21 cellular contexts compared by ENCODE assay signal in the genomic region with DNA sequence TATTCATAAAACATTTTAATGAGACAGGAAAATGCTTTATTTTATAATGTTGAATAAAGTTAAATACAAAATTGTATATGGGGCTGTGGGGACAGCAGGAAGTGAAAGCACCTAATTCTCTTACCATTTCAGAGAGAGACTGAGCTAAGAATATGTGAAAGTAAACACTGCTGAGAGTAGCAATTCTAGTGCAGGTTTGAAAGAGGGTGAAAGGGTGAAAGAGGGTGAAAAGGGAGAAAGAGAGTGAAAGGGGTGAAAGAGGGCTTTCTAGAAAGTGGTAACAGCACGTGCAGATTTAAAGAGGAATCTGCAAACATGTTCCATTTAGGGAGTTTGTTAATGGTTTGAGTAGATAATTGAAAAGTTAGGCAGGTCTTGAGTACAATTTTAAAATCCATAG.
A peak's percentile ranks its signal among the peaks of the same experiment; 100 is the strongest.
DNase-seq lines count a peak whose midpoint lies in the region; ATAC-seq lines count a peak whose summit lies in the region.
"Had no signal": no experiment of that assay in that cellular context is flagged by ENCODE, and none has a peak within 500 bp of the region (broad histone marks: within the 10 kb centered on the region; RNA-seq: fewer than 3 reads in every experiment).

No MANE protein-coding gene starts in this region.

- no peak overlapping the region for H3K27ac Mint-ChIP-seq in activated T-helper 1 cell treated with anti-CD3 and anti-CD28 coated beads, Interleukin-12 subunit alpha, Interleukin-12 subunit beta, Interleukin-2, Interleukin-4 antibody, amounts not matched to agents 30 ng/mL and 10 ng/mL and 1 ng/mL, durations not matched to agents 14 hours and 24 hours and 36 hours
- H3K27ac Mint-ChIP-seq: activated naive CD8-positive, alpha-beta T cell treated with anti-CD3 and anti-CD28 coated beads for 36 hours; activated T-cell treated with anti-CD3 and anti-CD28 coated beads, Interleukin-2, amount 50 U/mL, for 72 hours had no signal

- ATAC-seq in GM18498 (IDR thresholded peaks at IDR 0.05; ENCODE audit: unreplicated experiment) = peak; percentile 74
- peak; percentile 76 for ATAC-seq in GM19395 (IDR thresholded peaks at IDR 0.05; ENCODE audit: unreplicated experiment)
- peak; percentile 94 for ATAC-seq in HG02870 (IDR thresholded peaks at IDR 0.05; ENCODE audit: unreplicated experiment)
- no peak for ATAC-seq in aorta (ENCODE audit: low FRiP score)
- ATAC-seq: activated T-cell treated with anti-CD3 and anti-CD28 coated beads, Interleukin-2, amount 50 U/mL, for 72 hours; body of pancreas; gastroesophageal sphincter had no signal

- H3K9me3 Mint-ChIP-seq in activated T-helper 1 cell treated with anti-CD3 and anti-CD28 coated beads, Interleukin-12 subunit alpha, Interleukin-12 subunit beta, Interleukin-2, Interleukin-4 antibody, amounts not matched to agents 30 ng/mL and 10 ng/mL and 1 ng/mL, durations not matched to agents 14 hours and 24 hours and 36 hours = peaks cover 6% of the 10 kb centered on the region

- H3K9me3 ChIP-seq in Karpas-422 (ENCODE audit: low read length) (no peaks in the 10 kb centered on the region), aorta (ENCODE audit: control insufficient read depth, low read length) (no peaks in the 10 kb centered on the region)
- H3K9me3 ChIP-seq: body of pancreas, esophagus squamous epithelium, gastroesophageal sphincter, stomach had no signal

- no peak overlapping the region for H3K9ac ChIP-seq in Karpas-422 (ENCODE audit: low read length)
- H3K9ac ChIP-seq: KMS-11 had no signal

- DNase-seq in NAMALWA (ENCODE audit: low spot score) (peak; percentile 24), Karpas-422 (no peak), SW480 (ENCODE audit: low spot score) (no peak), aorta (no peak)
- DNase-seq in activated T-helper 1 cell treated with anti-CD3 and anti-CD28 coated beads, Interleukin-12 subunit alpha, Interleukin-12 subunit beta, Interleukin-2, Interleukin-4 antibody, amounts not matched to agents 30 ng/mL and 10 ng/mL and 1 ng/mL, durations not matched to agents 14 hours and 24 hours and 36 hours (ENCODE audit: low spot score) = no peak
- DNase-seq: activated CD8-positive, alpha-beta memory T cell treated with anti-CD3 and anti-CD28 coated beads for 24 hours; activated naive CD8-positive, alpha-beta T cell treated with anti-CD3 and anti-CD28 coated beads for 36 hours; activated T-cell treated with anti-CD3 and anti-CD28 coated beads, Interleukin-2, amount 50 U/mL, for 72 hours; body of pancreas; esophagus squamous epithelium; naive B cell; NCI-H1092; NCI-H2081; stomach; trophoblast cell had no signal

- no peak overlapping the region for H2AFZ ChIP-seq in Karpas-422 (ENCODE audit: low read length)

- H3K4me1 ChIP-seq in Karpas-422 (ENCODE audit: low read length) = no peaks in the 10 kb centered on the region
- no peaks in the 10 kb centered on the region for H3K4me1 ChIP-seq in aorta (ENCODE audit: control insufficient read depth in 1 of 2, insufficient read depth in 2 of 2, low read length in 2 of 2)
- H3K4me1 ChIP-seq: body of pancreas, esophagus squamous epithelium, gastroesophageal sphincter, stomach had no signal

- no peaks in the 10 kb centered on the region for H3K9me2 ChIP-seq in Karpas-422 (replicated peaks; ENCODE audit: insufficient read depth, low read length)

- H3K79me2 ChIP-seq in Karpas-422 (ENCODE audit: low read length) = no peaks in the 10 kb centered on the region

- intact Hi-C loops in activated T-helper 1 cell treated with anti-CD3 and anti-CD28 coated beads, Interleukin-12 subunit alpha, Interleukin-12 subunit beta, Interleukin-2, Interleukin-4 antibody, amounts not matched to agents 30 ng/mL and 10 ng/mL and 1 ng/mL, durations not matched to agents 14 hours and 24 hours and 36 hours (cut with micrococcal nuclease) = no loop called here
- intact Hi-C loops in aorta (cut with DNase I) = no loop called here

- H3K36me3 ChIP-seq in Karpas-422 (ENCODE audit: insufficient read depth, low read length) = no peaks in the 10 kb centered on the region
- no peaks in the 10 kb centered on the region for H3K36me3 ChIP-seq in aorta (ENCODE audit: control insufficient read depth in 1 of 2, insufficient read depth in 2 of 2, low read length in 1 of 2)
- H3K36me3 ChIP-seq: esophagus squamous epithelium, gastroesophageal sphincter, stomach had no signal

- no peaks in the 10 kb centered on the region for H4K20me1 ChIP-seq in Karpas-422 (ENCODE audit: insufficient read depth, low read depth, low read length)

- 27 to 29% methylated on average over 1 of the region's 1 CpG for WGBS in aorta, 2 donors

- no peak overlapping the region for H3K27ac ChIP-seq in Karpas-422 (ENCODE audit: low read length)
- no peak overlapping the region for H3K27ac ChIP-seq in aorta (ENCODE audit: low read depth in 1 of 2, low read length in 2 of 2)
- H3K27ac ChIP-seq: body of pancreas, C4-2B, esophagus squamous epithelium, gastroesophageal sphincter, KMS-11, stomach had no signal

- no peak overlapping the region for H3K4me3 Mint-ChIP-seq in activated T-helper 1 cell treated with anti-CD3 and anti-CD28 coated beads, Interleukin-12 subunit alpha, Interleukin-12 subunit beta, Interleukin-2, Interleukin-4 antibody, amounts not matched to agents 30 ng/mL and 10 ng/mL and 1 ng/mL, durations not matched to agents 14 hours and 24 hours and 36 hours
- H3K4me3 Mint-ChIP-seq: activated naive CD8-positive, alpha-beta T cell treated with anti-CD3 and anti-CD28 coated beads for 36 hours; activated T-cell treated with anti-CD3 and anti-CD28 coated beads, Interleukin-2, amount 50 U/mL, for 72 hours; naive B cell had no signal

- H3K4me3 ChIP-seq in Karpas-422 (ENCODE audit: low read length) (no peak overlapping the region), aorta (ENCODE audit: low read length in 2 of 2) (no peak overlapping the region)
- H3K4me3 ChIP-seq: body of pancreas, esophagus squamous epithelium, gastroesophageal sphincter, stomach had no signal

- H3K36me3 Mint-ChIP-seq in activated T-helper 1 cell treated with anti-CD3 and anti-CD28 coated beads, Interleukin-12 subunit alpha, Interleukin-12 subunit beta, Interleukin-2, Interleukin-4 antibody, amounts not matched to agents 30 ng/mL and 10 ng/mL and 1 ng/mL, durations not matched to agents 14 hours and 24 hours and 36 hours (ENCODE audit: low read depth) = no peaks in the 10 kb centered on the region
- H3K36me3 Mint-ChIP-seq: activated naive CD8-positive, alpha-beta T cell treated with anti-CD3 and anti-CD28 coated beads for 36 hours; naive B cell had no signal

- H3K4me2 ChIP-seq in Karpas-422 (ENCODE audit: low read depth, low read length, poor library complexity, severe bottlenecking) = no peak overlapping the region
- H3K4me2 ChIP-seq: KMS-11 had no signal

- H3K27me3 ChIP-seq in Karpas-422 (ENCODE audit: low read length) (no peaks in the 10 kb centered on the region), aorta (ENCODE audit: control insufficient read depth in 1 of 2, insufficient read depth in 2 of 2, low read length in 1 of 2) (no peaks in the 10 kb centered on the region)
- H3K27me3 ChIP-seq: body of pancreas, esophagus squamous epithelium, gastroesophageal sphincter, stomach had no signal

- H3K4me1 Mint-ChIP-seq in activated T-helper 1 cell treated with anti-CD3 and anti-CD28 coated beads, Interleukin-12 subunit alpha, Interleukin-12 subunit beta, Interleukin-2, Interleukin-4 antibody, amounts not matched to agents 30 ng/mL and 10 ng/mL and 1 ng/mL, durations not matched to agents 14 hours and 24 hours and 36 hours (ENCODE audit: low read depth) = no peaks in the 10 kb centered on the region
- H3K4me1 Mint-ChIP-seq: activated naive CD8-positive, alpha-beta T cell treated with anti-CD3 and anti-CD28 coated beads for 36 hours had no signal

- no peaks in the 10 kb centered on the region for H3K27me3 Mint-ChIP-seq in activated T-helper 1 cell treated with anti-CD3 and anti-CD28 coated beads, Interleukin-12 subunit alpha, Interleukin-12 subunit beta, Interleukin-2, Interleukin-4 antibody, amounts not matched to agents 30 ng/mL and 10 ng/mL and 1 ng/mL, durations not matched to agents 14 hours and 24 hours and 36 hours (ENCODE audit: insufficient read depth)
- H3K27me3 Mint-ChIP-seq: activated naive CD8-positive, alpha-beta T cell treated with anti-CD3 and anti-CD28 coated beads for 36 hours; naive B cell had no signal
